Comparison of ENCODE assay signal across 8 cellular contexts in the genomic region with DNA sequence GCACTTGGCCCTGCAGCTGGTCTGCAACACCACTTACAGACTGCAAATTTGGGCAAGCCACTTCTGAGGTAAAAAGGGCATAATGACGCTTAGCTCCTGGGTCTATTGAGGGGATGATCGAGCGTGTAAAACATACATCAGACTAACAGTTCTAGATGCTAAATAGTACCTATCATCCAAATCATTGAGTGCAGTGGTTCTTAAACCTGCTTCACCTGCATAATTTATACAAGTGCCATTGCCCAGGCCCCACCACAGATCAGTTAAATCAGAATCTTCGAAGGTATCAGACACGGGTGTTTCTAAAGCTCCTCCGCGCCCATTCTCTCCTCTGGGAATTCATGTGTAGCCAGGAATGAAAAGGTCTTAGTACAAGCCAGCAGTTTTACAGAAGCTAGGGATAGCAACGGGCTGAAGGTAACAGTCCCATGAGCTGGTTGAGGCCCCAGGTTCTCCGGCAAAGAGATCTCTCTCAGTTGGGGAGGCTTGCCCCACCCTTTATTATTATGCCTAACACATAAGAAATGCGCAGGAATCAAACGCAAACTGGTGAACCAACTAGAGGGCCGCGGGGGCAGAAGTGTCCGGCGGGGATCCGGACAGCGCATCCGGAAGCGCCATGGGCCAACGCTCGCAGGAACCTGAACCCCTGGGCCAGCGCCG. TPM values are rescaled to one million over a fixed set of nuclear protein-coding genes. Genes with fewer than 3 reads are reported as not detected.
DNase-seq lines count a peak whose midpoint lies in the region; ATAC-seq and TF ChIP-seq lines count a peak whose summit lies in the region.

No MANE protein-coding gene starts in this region.

- peaks cover 31% of the 10 kb centered on the region for H3K4me1 ChIP-seq in SJSA1 (replicated peaks)
- peaks cover 56 to 69% (median 57%) of the 10 kb centered on the region in 3 donors for H3K4me1 ChIP-seq in skeletal muscle tissue (ENCODE audit: control insufficient read depth in 3 of 3, insufficient read depth in 3 of 3, low read length in 3 of 3)

- H3K9me3 ChIP-seq in SJSA1 (replicated peaks) = no peaks in the 10 kb centered on the region
- no peaks in the 10 kb centered on the region for H3K9me3 ChIP-seq in skeletal muscle tissue (ENCODE audit: control insufficient read depth in 3 of 3, low read length in 3 of 3)

- no peak for DNase-seq in SJSA1 (ENCODE audit: low read depth in 1 of 2, low spot score in 2 of 2)
- no peak for DNase-seq in foreskin fibroblast
- no peak for DNase-seq in DMS53 treated with DMSO at 0.1 percent for 48 hours (lab: John Stamatoyannopoulos, UW; ENCODE audit: unreplicated experiment)
- no peak for DNase-seq in NCI-H1694 (lab: John Stamatoyannopoulos, UW)
- DNase-seq in stimulated activated CD4-positive, alpha-beta T cell treated with anti-CD3 and anti-CD28 coated beads, Interleukin-2, amount 100 ng/mL, for 24 hours = no peak

- peak overlapping the region; percentile 97 to 99 (median 97) for H3K9ac ChIP-seq in skeletal muscle tissue (ENCODE audit: low read depth in 1 of 3, low read length in 3 of 3)

- peaks cover 29% of the 10 kb centered on the region for H3K36me3 ChIP-seq in SJSA1
- peaks cover 31 to 36% (median 36%) of the 10 kb centered on the region in 3 donors for H3K36me3 ChIP-seq in skeletal muscle tissue (ENCODE audit: control insufficient read depth in 3 of 3, insufficient read depth in 3 of 3, low read length in 3 of 3)

- ATAC-seq in GM18907 (IDR thresholded peaks at IDR 0.05; ENCODE audit: unreplicated experiment) (peak; percentile 54), HG02642 (IDR thresholded peaks at IDR 0.05; ENCODE audit: poor library complexity, unreplicated experiment) (peak; percentile 46)

- H3K4me3 ChIP-seq in SJSA1 = peak overlapping the region; percentile 55
- H3K4me3 ChIP-seq in foreskin fibroblast (ENCODE audit: low read depth in 1 of 2, low read length in 2 of 2) = peak overlapping the region; percentile 69 to 98
- peak overlapping the region; percentile 83 to 99 (median 86) for H3K4me3 ChIP-seq in skeletal muscle tissue (ENCODE audit: low read length in 3 of 3)

- H3K27ac ChIP-seq in SJSA1 (peak overlapping the region; percentile 72), skeletal muscle tissue (ENCODE audit: low read depth, low read length) (peak overlapping the region; percentile 87)

- no peak for TF ChIP-seq CTCF in foreskin fibroblast (IDR thresholded peaks at IDR 0.05; ENCODE audit: low read depth, low read length)

- H3K27me3 ChIP-seq in SJSA1 (replicated peaks) (no peaks in the 10 kb centered on the region), skeletal muscle tissue (ENCODE audit: control insufficient read depth in 3 of 3, insufficient read depth in 3 of 3, low read length in 3 of 3) (no peaks in the 10 kb centered on the region)

RNA-seq across cellular contexts. Expression of gene RNF181, which starts 0.7 kb away (rescaled TPM):
- total RNA-seq in SJSA1 (2014; rRNA removed; shearing (Covaris generic)) = 212 and 219 TPM in 2 replicates
- 74.1 TPM for total RNA-seq in skeletal muscle tissue

RNA-seq across cellular contexts. Expression of gene TMEM150A, which starts 7.7 kb away (rescaled TPM):
- total RNA-seq in SJSA1 (2014; rRNA removed; shearing (Covaris generic)) = 1.0 and 5.1 TPM in 2 replicates
- total RNA-seq in skeletal muscle tissue = 4.7 TPM

RNA-seq across cellular contexts. Expression of gene VAMP5, which starts 10.6 kb away (rescaled TPM):
- 37.0 and 47.5 TPM in 2 replicates for total RNA-seq in SJSA1 (2014; rRNA removed; shearing (Covaris generic))
- 17.7 TPM for total RNA-seq in skeletal muscle tissue

RNA-seq across cellular contexts. Expression of gene C2orf68, which starts 17.0 kb away (rescaled TPM):
- total RNA-seq in SJSA1 (2014; rRNA removed; shearing (Covaris generic)) = 12.2 and 16.0 TPM in 2 replicates
- 31.8 TPM for total RNA-seq in skeletal muscle tissue

RNA-seq across cellular contexts. Expression of gene VAMP8, which starts 17.5 kb away (rescaled TPM):
- not detected in 2 replicates for total RNA-seq in SJSA1 (2014; rRNA removed; shearing (Covaris generic))
- total RNA-seq in skeletal muscle tissue = 4.7 TPM
